ENCODE assay signal across 8 cellular contexts in the genomic region with DNA sequence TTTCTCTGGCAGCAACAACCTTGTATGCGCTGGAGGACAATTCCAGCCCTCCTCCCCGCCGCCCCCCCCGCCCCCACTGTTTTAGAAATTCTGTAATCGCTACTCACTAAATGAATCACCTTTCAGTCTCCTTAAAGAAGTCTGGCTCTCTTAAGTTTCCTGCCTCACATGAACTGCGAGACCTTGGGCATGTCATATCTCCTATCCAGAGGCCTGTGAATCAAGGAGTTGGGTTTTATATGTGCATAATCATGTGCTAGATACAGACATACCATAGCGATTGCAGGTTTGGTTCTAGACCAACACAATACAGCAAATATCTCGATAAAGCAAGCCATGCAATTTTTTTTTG. TPM values are rescaled to one million over a fixed set of nuclear protein-coding genes. Genes with fewer than 3 reads are reported as not detected.
A peak's percentile ranks its signal among the peaks of the same experiment; 100 is the strongest.
DNase-seq lines count a peak whose midpoint lies in the region; ATAC-seq, FAIRE-seq and TF ChIP-seq lines count a peak whose summit lies in the region.

No MANE protein-coding gene starts in this region.

- no peaks in the 10 kb centered on the region for H3K27me3 ChIP-seq in HUES6 (ENCODE audit: control insufficient read depth, insufficient read depth, low read length)
- H3K27me3 ChIP-seq in neutrophil: no peaks in the 10 kb centered on the region

- H3K4me3 ChIP-seq in A549 (peak overlapping the region; percentile 67), HUES6 (ENCODE audit: low read depth, low read length) (0 out of 2 replicates have a peak overlapping the region, but pooled peaks have one; percentile 1), coronary artery (peak overlapping the region; percentile 91), neutrophil (ENCODE audit: low read depth in 1 of 2, low read length in 1 of 2) (peak overlapping the region; percentile 81 to 82)

- TF ChIP-seq RAD21 in A549 (conservative IDR thresholded peaks at IDR 0.05 in 1 of 2, IDR thresholded peaks at IDR 0.05 in 1 of 2): no peak

- TF ChIP-seq CTCF in A549 (IDR thresholded peaks at IDR 0.05) (no peak), coronary artery (IDR thresholded peaks at IDR 0.05) (no peak), neutrophil (IDR thresholded peaks at IDR 0.05) (no peak)

- no peak for TF ChIP-seq EP300 in A549 (IDR thresholded peaks at IDR 0.05)

- FAIRE-seq in A549 (lab: Jason Lieb, UNC): no peak

- CTCF ChIA-PET in A549 (lab: Yijun Ruan, JAX): no interaction called here

- H3K4me1 ChIP-seq in A549: peaks cover 6% of the 10 kb centered on the region
- peaks cover 9% of the 10 kb centered on the region for H3K4me1 ChIP-seq in HUES6 (ENCODE audit: control insufficient read depth, insufficient read depth, low read length)
- H3K4me1 ChIP-seq in neutrophil (ENCODE audit: control insufficient read depth in 1 of 2, insufficient read depth in 1 of 2, low read depth in 1 of 2, low read length in 1 of 2): peaks cover 0 to 4% of the 10 kb centered on the region in 2 experiments

- H3K4me2 ChIP-seq in A549: peak overlapping the region; percentile 91

- WGBS in A549 (ENCODE audit: missing lambda C conversion rate): 56% methylated on average over 5 of the region's 8 CpGs

- TF ChIP-seq POLR2A in A549 (IDR thresholded peaks at IDR 0.05; ENCODE audit: low read length): no peak

- H3K36me3 ChIP-seq in HUES6 (ENCODE audit: control insufficient read depth, insufficient read depth, low read length): peaks cover 30% of the 10 kb centered on the region
- H3K36me3 ChIP-seq in neutrophil: peaks cover 19% of the 10 kb centered on the region

- DNase-seq in A549 (ENCODE audit: low read depth in 1 of 2, low spot score in 1 of 2) (peak in 1 of 2 experiments; percentile 11), coronary artery (ENCODE audit: low spot score) (no peak), cerebellar nuclear complex (lab: John Stamatoyannopoulos, UW) (no peak), NCI-H1694 (lab: John Stamatoyannopoulos, UW) (no peak)

- no peak overlapping the region for H3K9ac ChIP-seq in HUES6 (ENCODE audit: low read length)

- H3K27ac ChIP-seq in A549: peak overlapping the region; percentile 82 to 99
- no peak overlapping the region for H3K27ac ChIP-seq in HUES6 (ENCODE audit: low read depth, low read length)
- peak overlapping the region; percentile 77 to 90 for H3K27ac ChIP-seq in coronary artery
- peak overlapping the region; percentile 69 for H3K27ac ChIP-seq in neutrophil

- POLR2A ChIA-PET in A549 (lab: Yijun Ruan, JAX): no interaction called here

- H3K9me3 ChIP-seq in A549 (no peaks in the 10 kb centered on the region), HUES6 (ENCODE audit: control insufficient read depth, insufficient read depth, low read depth, low read length) (no peaks in the 10 kb centered on the region), neutrophil (no peaks in the 10 kb centered on the region)

- peak; percentile 57 to 62; a peak in 5 of 6 replicates for ATAC-seq in A549
- peak; percentile 1 for ATAC-seq in GM19455 (IDR thresholded peaks at IDR 0.05; ENCODE audit: unreplicated experiment)
- ATAC-seq in HG02763 (IDR thresholded peaks at IDR 0.05; ENCODE audit: unreplicated experiment): no peak

TF ChIP-seq in A549, 52 proteins besides CTCF, POLR2A, EP300 and RAD21:
- TF ChIP-seq, protein P1, sequence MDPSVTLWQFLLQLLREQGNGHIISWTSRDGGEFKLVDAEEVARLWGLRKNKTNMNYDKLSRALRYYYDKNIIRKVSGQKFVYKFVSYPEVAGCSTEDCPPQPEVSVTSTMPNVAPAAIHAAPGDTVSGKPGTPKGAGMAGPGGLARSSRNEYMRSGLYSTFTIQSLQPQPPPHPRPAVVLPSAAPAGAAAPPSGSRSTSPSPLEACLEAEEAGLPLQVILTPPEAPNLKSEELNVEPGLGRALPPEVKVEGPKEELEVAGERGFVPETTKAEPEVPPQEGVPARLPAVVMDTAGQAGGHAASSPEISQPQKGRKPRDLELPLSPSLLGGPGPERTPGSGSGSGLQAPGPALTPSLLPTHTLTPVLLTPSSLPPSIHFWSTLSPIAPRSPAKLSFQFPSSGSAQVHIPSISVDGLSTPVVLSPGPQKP (IDR thresholded peaks at IDR 0.05; ENCODE audit: low read depth, low read length): no peak
- TF ChIP-seq GATA3 (IDR thresholded peaks at IDR 0.05; ENCODE audit: borderline replicate concordance): no peak
- no peak for TF ChIP-seq MYC (IDR thresholded peaks at IDR 0.05; ENCODE audit: borderline replicate concordance, low read length)
- TF ChIP-seq JUN (IDR thresholded peaks at IDR 0.05): no peak
- TF ChIP-seq, protein P2, sequence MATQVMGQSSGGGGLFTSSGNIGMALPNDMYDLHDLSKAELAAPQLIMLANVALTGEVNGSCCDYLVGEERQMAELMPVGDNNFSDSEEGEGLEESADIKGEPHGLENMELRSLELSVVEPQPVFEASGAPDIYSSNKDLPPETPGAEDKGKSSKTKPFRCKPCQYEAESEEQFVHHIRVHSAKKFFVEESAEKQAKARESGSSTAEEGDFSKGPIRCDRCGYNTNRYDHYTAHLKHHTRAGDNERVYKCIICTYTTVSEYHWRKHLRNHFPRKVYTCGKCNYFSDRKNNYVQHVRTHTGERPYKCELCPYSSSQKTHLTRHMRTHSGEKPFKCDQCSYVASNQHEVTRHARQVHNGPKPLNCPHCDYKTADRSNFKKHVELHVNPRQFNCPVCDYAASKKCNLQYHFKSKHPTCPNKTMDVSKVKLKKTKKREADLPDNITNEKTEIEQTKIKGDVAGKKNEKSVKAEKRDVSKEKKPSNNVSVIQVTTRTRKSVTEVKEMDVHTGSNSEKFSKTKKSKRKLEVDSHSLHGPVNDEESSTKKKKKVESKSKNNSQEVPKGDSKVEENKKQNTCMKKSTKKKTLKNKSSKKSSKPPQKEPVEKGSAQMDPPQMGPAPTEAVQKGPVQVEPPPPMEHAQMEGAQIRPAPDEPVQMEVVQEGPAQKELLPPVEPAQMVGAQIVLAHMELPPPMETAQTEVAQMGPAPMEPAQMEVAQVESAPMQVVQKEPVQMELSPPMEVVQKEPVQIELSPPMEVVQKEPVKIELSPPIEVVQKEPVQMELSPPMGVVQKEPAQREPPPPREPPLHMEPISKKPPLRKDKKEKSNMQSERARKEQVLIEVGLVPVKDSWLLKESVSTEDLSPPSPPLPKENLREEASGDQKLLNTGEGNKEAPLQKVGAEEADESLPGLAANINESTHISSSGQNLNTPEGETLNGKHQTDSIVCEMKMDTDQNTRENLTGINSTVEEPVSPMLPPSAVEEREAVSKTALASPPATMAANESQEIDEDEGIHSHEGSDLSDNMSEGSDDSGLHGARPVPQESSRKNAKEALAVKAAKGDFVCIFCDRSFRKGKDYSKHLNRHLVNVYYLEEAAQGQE (IDR thresholded peaks at IDR 0.05): peak; percentile 50; the same call in 1 of the 2 replicates
- TF ChIP-seq HOXB5 (CRISPR knock-in tag; IDR thresholded peaks at IDR 0.05): no peak
- TF ChIP-seq ZC3H11A (IDR thresholded peaks at IDR 0.05): no peak
- TF ChIP-seq, protein P3, sequence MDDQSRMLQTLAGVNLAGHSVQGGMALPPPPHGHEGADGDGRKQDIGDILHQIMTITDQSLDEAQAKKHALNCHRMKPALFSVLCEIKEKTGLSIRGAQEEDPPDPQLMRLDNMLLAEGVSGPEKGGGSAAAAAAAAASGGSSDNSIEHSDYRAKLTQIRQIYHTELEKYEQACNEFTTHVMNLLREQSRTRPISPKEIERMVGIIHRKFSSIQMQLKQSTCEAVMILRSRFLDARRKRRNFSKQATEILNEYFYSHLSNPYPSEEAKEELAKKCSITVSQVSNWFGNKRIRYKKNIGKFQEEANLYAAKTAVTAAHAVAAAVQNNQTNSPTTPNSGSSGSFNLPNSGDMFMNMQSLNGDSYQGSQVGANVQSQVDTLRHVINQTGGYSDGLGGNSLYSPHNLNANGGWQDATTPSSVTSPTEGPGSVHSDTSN (IDR thresholded peaks at IDR 0.05): no peak

RNA-seq across cellular contexts. Expression of a gene that starts 0.3 kb away (rescaled TPM):
- 58.9 and 91.5 TPM in 2 replicates for polyA plus RNA-seq in A549 (2011; rRNA removed)
- polyA plus RNA-seq in A549 (2012; cell fraction: cytosol; rRNA removed): 25.9 and 28.5 TPM in 2 replicates
- 18.4 and 21.2 TPM in 2 replicates for polyA plus RNA-seq in A549 (2012; cell fraction: nucleus; rRNA removed)
- 33.1 to 40.4 TPM (median 34.3 TPM) in 3 replicates for polyA plus RNA-seq in A549 (2017; fragmentation: RNase III; extraction: RNeasy Plus Mini Kit Qiagen cat#74134 plus additional on column Dnase treatment)
- 10.8 and 10.9 TPM in 2 replicates for polyA minus RNA-seq in A549 (2011; rRNA and poly(A)+ RNA removed)

Comparison
In these comparisons a context has a peak if more than half of its experiments do, and no peak if none do; other contexts are left out.
1. H3K4me3 ChIP-seq: peak in every context shown above with its lines; median percentile 91 in coronary artery; 82 in neutrophil; 67 in A549; 1 in HUES6.